28 cellular contexts compared by ENCODE assay signal in genomic region chr7:81317741-81318140, GRCh38.
"Had no signal": no experiment of that assay in that cellular context is flagged by ENCODE, and none has a peak within 500 bp of the region (broad histone marks: within the 10 kb centered on the region; RNA-seq: fewer than 3 reads in every experiment).

No MANE protein-coding gene starts in this region.

- H3K36me3 Mint-ChIP-seq: naive thymus-derived CD4-positive, alpha-beta T cell; natural killer cell; stimulated activated effector memory CD8-positive, alpha-beta T cell treated with anti-CD3 and anti-CD28 coated beads, Interleukin-12 subunit alpha, Interleukin-12 subunit beta, amount 100 ng/mL, for 72 hours; stimulated activated naive B cell treated with anti-CD40 and anti-IgM and Interleukin-4, amounts not matched to agents 10 μg/mL and 1 μg/mL and 100 μg/mL, for 72 hours had no signal

- H3K9me3 Mint-ChIP-seq: nephron; stimulated activated naive B cell treated with anti-CD40 and anti-IgM and Interleukin-4, amounts not matched to agents 10 μg/mL and 1 μg/mL and 100 μg/mL, for 72 hours; stimulated activated naive CD8-positive, alpha-beta T cell treated with anti-CD3 and anti-CD28 coated beads, Interleukin-15, Interleukin-2, amounts not matched to agents 100 ng/mL and 50 ng/mL, for 24 hours had no signal

- H3K9me3 ChIP-seq: ovary, psoas muscle, right lobe of liver, sigmoid colon, stomach, thoracic aorta, thyroid gland, tibial nerve, upper lobe of left lung, uterus had no signal

- H3K4me3 Mint-ChIP-seq: naive thymus-derived CD4-positive, alpha-beta T cell; natural killer cell; nephron; stimulated activated effector memory CD8-positive, alpha-beta T cell treated with anti-CD3 and anti-CD28 coated beads, Interleukin-12 subunit alpha, Interleukin-12 subunit beta, amount 100 ng/mL, for 72 hours; stimulated activated naive B cell treated with anti-CD40 and anti-IgM and Interleukin-4, amounts not matched to agents 10 μg/mL and 1 μg/mL and 100 μg/mL, for 72 hours; stimulated activated naive CD8-positive, alpha-beta T cell treated with anti-CD3 and anti-CD28 coated beads, Interleukin-15, Interleukin-2, amounts not matched to agents 100 ng/mL and 50 ng/mL, for 24 hours had no signal

- DNase-seq: naive thymus-derived CD4-positive, alpha-beta T cell; natural killer cell; occipital lobe; ovary; posterior cingulate gyrus; psoas muscle; right cardiac atrium; right lobe of liver; sigmoid colon; small intestine; stimulated activated CD4-positive, alpha-beta T cell treated with anti-CD3 and anti-CD28 coated beads, Interleukin-15, amount 100 ng/mL, for 24 hours; stimulated activated CD4-positive, alpha-beta T cell treated with anti-CD3 and anti-CD28 coated beads, Interleukin-2, amount 100 ng/mL, for 24 hours; stimulated activated CD4-positive, alpha-beta T cell treated with anti-CD3 and anti-CD28 coated beads, Interleukin-2, amount 100 ng/mL, for 48 hours; stimulated activated CD4-positive, alpha-beta T cell treated with anti-CD3 and anti-CD28 coated beads, Interleukin-4, amount 100 ng/mL, for 24 hours; stimulated activated naive B cell treated with anti-CD40 and anti-IgM and Interleukin-4, amounts not matched to agents 10 μg/mL and 1 μg/mL and 100 μg/mL, for 72 hours; stimulated activated naive CD4-positive, alpha-beta T cell treated with Interleukin-2 at 50 U/mL for 16 hours; stomach; thyroid gland; trophoblast cell; upper lobe of left lung; uterus had no signal

- ATAC-seq: naive thymus-derived CD4-positive, alpha-beta T cell; natural killer cell; psoas muscle; right cardiac atrium; right lobe of liver; stimulated activated effector memory CD8-positive, alpha-beta T cell treated with anti-CD3 and anti-CD28 coated beads, Interleukin-12 subunit alpha, Interleukin-12 subunit beta, amount 100 ng/mL, for 72 hours; stimulated activated naive B cell treated with anti-CD40 and anti-IgM and Interleukin-4, amounts not matched to agents 10 μg/mL and 1 μg/mL and 100 μg/mL, for 72 hours had no signal

- H3K4me1 ChIP-seq: parathyroid adenoma, psoas muscle, right lobe of liver, sigmoid colon, thyroid gland, tibial nerve, upper lobe of left lung, uterus had no signal

- H3K27me3 ChIP-seq: ovary, right lobe of liver, sigmoid colon, stomach, thyroid gland, tibial nerve, upper lobe of left lung, uterus had no signal

- H3K36me3 ChIP-seq: ovary, right lobe of liver, sigmoid colon, stomach, thoracic aorta, thyroid gland, tibial nerve, upper lobe of left lung had no signal

- H3K27me3 Mint-ChIP-seq: naive thymus-derived CD4-positive, alpha-beta T cell; progenitor cell of endocrine pancreas; stimulated activated naive B cell treated with anti-CD40 and anti-IgM and Interleukin-4, amounts not matched to agents 10 μg/mL and 1 μg/mL and 100 μg/mL, for 72 hours; stimulated activated naive CD8-positive, alpha-beta T cell treated with anti-CD3 and anti-CD28 coated beads, Interleukin-15, Interleukin-2, amounts not matched to agents 100 ng/mL and 50 ng/mL, for 24 hours had no signal

- H3K27ac Mint-ChIP-seq: naive thymus-derived CD4-positive, alpha-beta T cell; natural killer cell; nephron; progenitor cell of endocrine pancreas; stimulated activated effector memory CD8-positive, alpha-beta T cell treated with anti-CD3 and anti-CD28 coated beads, Interleukin-12 subunit alpha, Interleukin-12 subunit beta, amount 100 ng/mL, for 72 hours; stimulated activated naive B cell treated with anti-CD40 and anti-IgM and Interleukin-4, amounts not matched to agents 10 μg/mL and 1 μg/mL and 100 μg/mL, for 72 hours; stimulated activated naive CD8-positive, alpha-beta T cell treated with anti-CD3 and anti-CD28 coated beads, Interleukin-15, Interleukin-2, amounts not matched to agents 100 ng/mL and 50 ng/mL, for 24 hours had no signal

- H3K4me3 ChIP-seq: ovary, psoas muscle, right lobe of liver, sigmoid colon, stomach, thoracic aorta, thyroid gland, tibial nerve, upper lobe of left lung, uterus had no signal

- H3K27ac ChIP-seq: ovary, parathyroid adenoma, psoas muscle, right lobe of liver, sigmoid colon, stomach, thoracic aorta, thyroid gland, tibial nerve, upper lobe of left lung, uterus had no signal

- H3K4me1 Mint-ChIP-seq: naive thymus-derived CD4-positive, alpha-beta T cell; natural killer cell; nephron; stimulated activated effector memory CD8-positive, alpha-beta T cell treated with anti-CD3 and anti-CD28 coated beads, Interleukin-12 subunit alpha, Interleukin-12 subunit beta, amount 100 ng/mL, for 72 hours; stimulated activated naive B cell treated with anti-CD40 and anti-IgM and Interleukin-4, amounts not matched to agents 10 μg/mL and 1 μg/mL and 100 μg/mL, for 72 hours had no signal
